ENCODE assay signal across 2 cellular contexts in genomic region chr1:89310976-89311375, GRCh38.
A peak's percentile ranks its signal among the peaks of the same experiment; 100 is the strongest.
TF ChIP-seq lines count a peak whose summit lies in the region.

No MANE protein-coding gene starts in this region.

TF ChIP-seq in liver, 16 proteins besides CTCF, POLR2A, EP300 and RAD21:
- TF ChIP-seq GABPA (IDR thresholded peaks at IDR 0.05 in 1 of 2, conservative IDR thresholded peaks at IDR 0.05 in 1 of 2) (no peak), FOXA1 (IDR thresholded peaks at IDR 0.05) (no peak), SP1 (IDR thresholded peaks at IDR 0.05) (peak; percentile 65), FOXA2 (IDR thresholded peaks at IDR 0.05) (no peak), YY1 (IDR thresholded peaks at IDR 0.05) (peak; percentile 12), EGR1 (IDR thresholded peaks at IDR 0.05; ENCODE audit: low read depth in 2 of 2) (peak in 1 of 2 donors; percentile 21), HNF4A (conservative IDR thresholded peaks at IDR 0.05) (peak; percentile 70 to 77), RXRA (IDR thresholded peaks at IDR 0.05) (peak; percentile 82 to 85), HNF4G (IDR thresholded peaks at IDR 0.05) (no peak), NR2F2 (IDR thresholded peaks at IDR 0.05) (no peak), REST (IDR thresholded peaks at IDR 0.05) (no peak), JUND (IDR thresholded peaks at IDR 0.05) (peak in 1 of 2 donors; percentile 8), TAF1 (conservative IDR thresholded peaks at IDR 0.05) (no peak), ZBTB33 (IDR thresholded peaks at IDR 0.05) (peak; percentile 9)
- TF ChIP-seq, protein P1, sequence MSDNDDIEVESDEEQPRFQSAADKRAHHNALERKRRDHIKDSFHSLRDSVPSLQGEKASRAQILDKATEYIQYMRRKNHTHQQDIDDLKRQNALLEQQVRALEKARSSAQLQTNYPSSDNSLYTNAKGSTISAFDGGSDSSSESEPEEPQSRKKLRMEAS (IDR thresholded peaks at IDR 0.05) = peak; percentile 57
- TF ChIP-seq, protein P2, sequence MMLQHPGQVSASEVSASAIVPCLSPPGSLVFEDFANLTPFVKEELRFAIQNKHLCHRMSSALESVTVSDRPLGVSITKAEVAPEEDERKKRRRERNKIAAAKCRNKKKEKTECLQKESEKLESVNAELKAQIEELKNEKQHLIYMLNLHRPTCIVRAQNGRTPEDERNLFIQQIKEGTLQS (IDR thresholded peaks at IDR 0.05) = no peak

TF ChIP-seq in HepG2, 621 proteins besides CTCF, POLR2A, EP300 and RAD21:
- TF ChIP-seq CHCHD3 (CRISPR knock-in tag; IDR thresholded peaks at IDR 0.05) (no peak), RARG (CRISPR knock-in tag; IDR thresholded peaks at IDR 0.05; ENCODE audit: low read depth) (no peak), KDM1A (CRISPR knock-in tag; IDR thresholded peaks at IDR 0.05) (no peak), ZNF800 (CRISPR knock-in tag; IDR thresholded peaks at IDR 0.05) (no peak), ZNF564 (CRISPR knock-in tag; IDR thresholded peaks at IDR 0.05) (no peak), E2F1 (CRISPR knock-in tag; IDR thresholded peaks at IDR 0.05) (no peak), ASH2L (IDR thresholded peaks at IDR 0.05; ENCODE audit: insufficient read length, low read depth, low read length) (no peak), SUZ12 (IDR thresholded peaks at IDR 0.05; ENCODE audit: low read depth, low read length) (no peak), FOXJ3 (CRISPR knock-in tag; IDR thresholded peaks at IDR 0.05; ENCODE audit: borderline replicate concordance) (no peak)
- TF ChIP-seq, protein P3, sequence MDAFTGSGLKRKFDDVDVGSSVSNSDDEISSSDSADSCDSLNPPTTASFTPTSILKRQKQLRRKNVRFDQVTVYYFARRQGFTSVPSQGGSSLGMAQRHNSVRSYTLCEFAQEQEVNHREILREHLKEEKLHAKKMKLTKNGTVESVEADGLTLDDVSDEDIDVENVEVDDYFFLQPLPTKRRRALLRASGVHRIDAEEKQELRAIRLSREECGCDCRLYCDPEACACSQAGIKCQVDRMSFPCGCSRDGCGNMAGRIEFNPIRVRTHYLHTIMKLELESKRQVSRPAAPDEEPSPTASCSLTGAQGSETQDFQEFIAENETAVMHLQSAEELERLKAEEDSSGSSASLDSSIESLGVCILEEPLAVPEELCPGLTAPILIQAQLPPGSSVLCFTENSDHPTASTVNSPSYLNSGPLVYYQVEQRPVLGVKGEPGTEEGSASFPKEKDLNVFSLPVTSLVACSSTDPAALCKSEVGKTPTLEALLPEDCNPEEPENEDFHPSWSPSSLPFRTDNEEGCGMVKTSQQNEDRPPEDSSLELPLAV (CRISPR knock-in tag; conservative IDR thresholded peaks at IDR 0.05; ENCODE audit: low read depth) = no peak
